Comparison of ENCODE assay signal across 1 cellular context in genomic region chr5:168654225-168654624, GRCh38.
TF ChIP-seq lines count a peak whose summit lies in the region.

No MANE protein-coding gene starts in this region.

TF ChIP-seq in HepG2, 621 proteins besides CTCF, POLR2A, EP300 and RAD21 (continued from another document):
- TF ChIP-seq ZNF318 (CRISPR knock-in tag; IDR thresholded peaks at IDR 0.05) (no peak), ZNF451 (CRISPR knock-in tag; IDR thresholded peaks at IDR 0.05) (no peak), IRF9 (CRISPR knock-in tag; IDR thresholded peaks at IDR 0.05; ENCODE audit: borderline replicate concordance) (no peak), BORCS8-MEF2B (CRISPR knock-in tag; IDR thresholded peaks at IDR 0.05) (no peak), RARG (CRISPR knock-in tag; IDR thresholded peaks at IDR 0.05; ENCODE audit: low read depth) (no peak), DRAP1 (CRISPR knock-in tag; IDR thresholded peaks at IDR 0.05) (no peak), TIGD3 (CRISPR knock-in tag; IDR thresholded peaks at IDR 0.05; ENCODE audit: borderline replicate concordance) (no peak), ZNF430 (CRISPR knock-in tag; IDR thresholded peaks at IDR 0.05) (no peak)
